Comparison of ENCODE assay signal across 1 cellular context in the genomic region with DNA sequence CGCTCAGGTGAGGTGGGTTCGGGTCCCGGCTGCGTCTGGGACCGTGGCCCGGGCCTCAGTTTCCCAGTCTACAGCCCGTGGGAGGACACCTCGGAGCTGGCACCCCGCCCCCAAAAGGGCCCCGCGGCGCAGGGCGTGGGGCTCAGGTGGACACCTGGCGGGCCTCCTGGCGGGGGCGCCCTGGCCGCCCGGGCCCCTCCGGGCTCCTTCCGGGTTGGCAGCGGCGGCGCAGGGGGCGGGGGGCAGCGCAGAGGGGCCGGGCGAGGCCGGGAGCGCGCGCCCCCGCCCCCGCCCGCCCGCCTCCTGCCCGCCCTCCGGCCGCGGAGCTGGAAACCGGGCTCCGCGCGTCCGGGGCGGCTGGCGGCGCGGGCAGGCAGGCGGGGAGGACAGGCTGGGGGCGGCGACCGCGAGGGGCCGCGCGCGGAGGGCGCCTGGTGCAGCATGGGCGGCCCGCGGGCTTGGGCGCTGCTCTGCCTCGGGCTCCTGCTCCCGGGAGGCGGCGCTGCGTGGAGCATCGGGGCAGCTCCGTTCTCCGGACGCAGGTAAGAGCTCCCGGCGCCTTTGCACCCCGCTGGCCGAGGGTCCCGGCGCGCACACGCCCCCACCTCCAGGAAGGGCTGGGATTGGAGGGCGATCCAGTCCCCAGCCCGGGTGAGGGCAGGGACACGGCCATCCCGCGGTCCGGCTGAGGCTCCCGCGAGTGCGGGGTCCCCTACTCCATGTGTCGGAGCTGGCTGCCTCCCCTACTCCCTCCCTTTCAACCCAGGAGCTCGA.
TF ChIP-seq lines count a peak whose summit lies in the region.

Gene EMID1 (plus strand): TSS at position 299 of the 774 bp plus-strand sequence. CDS start 143 bp downstream, at position 442.

TF ChIP-seq in WTC11, 78 proteins besides CTCF, POLR2A, EP300 and RAD21 (continued from another document):
- TF ChIP-seq, protein P1, sequence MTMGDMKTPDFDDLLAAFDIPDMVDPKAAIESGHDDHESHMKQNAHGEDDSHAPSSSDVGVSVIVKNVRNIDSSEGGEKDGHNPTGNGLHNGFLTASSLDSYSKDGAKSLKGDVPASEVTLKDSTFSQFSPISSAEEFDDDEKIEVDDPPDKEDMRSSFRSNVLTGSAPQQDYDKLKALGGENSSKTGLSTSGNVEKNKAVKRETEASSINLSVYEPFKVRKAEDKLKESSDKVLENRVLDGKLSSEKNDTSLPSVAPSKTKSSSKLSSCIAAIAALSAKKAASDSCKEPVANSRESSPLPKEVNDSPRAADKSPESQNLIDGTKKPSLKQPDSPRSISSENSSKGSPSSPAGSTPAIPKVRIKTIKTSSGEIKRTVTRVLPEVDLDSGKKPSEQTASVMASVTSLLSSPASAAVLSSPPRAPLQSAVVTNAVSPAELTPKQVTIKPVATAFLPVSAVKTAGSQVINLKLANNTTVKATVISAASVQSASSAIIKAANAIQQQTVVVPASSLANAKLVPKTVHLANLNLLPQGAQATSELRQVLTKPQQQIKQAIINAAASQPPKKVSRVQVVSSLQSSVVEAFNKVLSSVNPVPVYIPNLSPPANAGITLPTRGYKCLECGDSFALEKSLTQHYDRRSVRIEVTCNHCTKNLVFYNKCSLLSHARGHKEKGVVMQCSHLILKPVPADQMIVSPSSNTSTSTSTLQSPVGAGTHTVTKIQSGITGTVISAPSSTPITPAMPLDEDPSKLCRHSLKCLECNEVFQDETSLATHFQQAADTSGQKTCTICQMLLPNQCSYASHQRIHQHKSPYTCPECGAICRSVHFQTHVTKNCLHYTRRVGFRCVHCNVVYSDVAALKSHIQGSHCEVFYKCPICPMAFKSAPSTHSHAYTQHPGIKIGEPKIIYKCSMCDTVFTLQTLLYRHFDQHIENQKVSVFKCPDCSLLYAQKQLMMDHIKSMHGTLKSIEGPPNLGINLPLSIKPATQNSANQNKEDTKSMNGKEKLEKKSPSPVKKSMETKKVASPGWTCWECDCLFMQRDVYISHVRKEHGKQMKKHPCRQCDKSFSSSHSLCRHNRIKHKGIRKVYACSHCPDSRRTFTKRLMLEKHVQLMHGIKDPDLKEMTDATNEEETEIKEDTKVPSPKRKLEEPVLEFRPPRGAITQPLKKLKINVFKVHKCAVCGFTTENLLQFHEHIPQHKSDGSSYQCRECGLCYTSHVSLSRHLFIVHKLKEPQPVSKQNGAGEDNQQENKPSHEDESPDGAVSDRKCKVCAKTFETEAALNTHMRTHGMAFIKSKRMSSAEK (CRISPR knock-in tag; IDR thresholded peaks at IDR 0.05; ENCODE audit: borderline replicate concordance) = no peak
- TF ChIP-seq TP53 (CRISPR knock-in tag; IDR thresholded peaks at IDR 0.05) (0 out of 2 replicates have a peak, but pooled peaks have one; percentile 42), NR1H2 (CRISPR knock-in tag; IDR thresholded peaks at IDR 0.05) (no peak), CREM (CRISPR knock-in tag; IDR thresholded peaks at IDR 0.05) (0 out of 2 replicates have a peak, but pooled peaks have one; percentile 7), GRHL2 (CRISPR knock-in tag; IDR thresholded peaks at IDR 0.05; ENCODE audit: insufficient replicate concordance, severe bottlenecking) (no peak), ARID4B (CRISPR knock-in tag; IDR thresholded peaks at IDR 0.05; ENCODE audit: borderline replicate concordance) (0 out of 2 replicates have a peak, but pooled peaks have one; percentile 31), CREB1 (CRISPR knock-in tag; IDR thresholded peaks at IDR 0.05) (no peak), ZNF281 (CRISPR knock-in tag; IDR thresholded peaks at IDR 0.05) (0 out of 2 replicates have a peak, but pooled peaks have one; percentile 35), GTF2I (CRISPR knock-in tag; conservative IDR thresholded peaks at IDR 0.05) (no peak), JAZF1 (CRISPR knock-in tag; IDR thresholded peaks at IDR 0.05) (no peak), CDX4 (CRISPR knock-in tag; IDR thresholded peaks at IDR 0.05; ENCODE audit: borderline replicate concordance) (no peak), ZNF232 (CRISPR knock-in tag; IDR thresholded peaks at IDR 0.05) (no peak), SMAD3 (CRISPR knock-in tag; IDR thresholded peaks at IDR 0.05; ENCODE audit: borderline replicate concordance) (no peak), E2F1 (CRISPR knock-in tag; IDR thresholded peaks at IDR 0.05) (no peak), TCF7 (CRISPR knock-in tag; IDR thresholded peaks at IDR 0.05; ENCODE audit: low read depth) (no peak), GABPB1 (CRISPR knock-in tag; IDR thresholded peaks at IDR 0.05) (no peak), ETV6 (CRISPR knock-in tag; IDR thresholded peaks at IDR 0.05) (no peak)
- TF ChIP-seq, protein P2, sequence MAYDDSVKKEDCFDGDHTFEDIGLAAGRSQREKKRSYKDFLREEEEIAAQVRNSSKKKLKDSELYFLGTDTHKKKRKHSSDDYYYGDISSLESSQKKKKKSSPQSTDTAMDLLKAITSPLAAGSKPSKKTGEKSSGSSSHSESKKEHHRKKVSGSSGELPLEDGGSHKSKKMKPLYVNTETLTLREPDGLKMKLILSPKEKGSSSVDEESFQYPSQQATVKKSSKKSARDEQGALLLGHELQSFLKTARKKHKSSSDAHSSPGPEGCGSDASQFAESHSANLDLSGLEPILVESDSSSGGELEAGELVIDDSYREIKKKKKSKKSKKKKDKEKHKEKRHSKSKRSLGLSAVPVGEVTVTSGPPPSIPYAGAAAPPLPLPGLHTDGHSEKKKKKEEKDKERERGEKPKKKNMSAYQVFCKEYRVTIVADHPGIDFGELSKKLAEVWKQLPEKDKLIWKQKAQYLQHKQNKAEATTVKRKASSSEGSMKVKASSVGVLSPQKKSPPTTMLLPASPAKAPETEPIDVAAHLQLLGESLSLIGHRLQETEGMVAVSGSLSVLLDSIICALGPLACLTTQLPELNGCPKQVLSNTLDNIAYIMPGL (CRISPR knock-in tag; IDR thresholded peaks at IDR 0.05) = peak; percentile 79
- TF ChIP-seq, protein P3, sequence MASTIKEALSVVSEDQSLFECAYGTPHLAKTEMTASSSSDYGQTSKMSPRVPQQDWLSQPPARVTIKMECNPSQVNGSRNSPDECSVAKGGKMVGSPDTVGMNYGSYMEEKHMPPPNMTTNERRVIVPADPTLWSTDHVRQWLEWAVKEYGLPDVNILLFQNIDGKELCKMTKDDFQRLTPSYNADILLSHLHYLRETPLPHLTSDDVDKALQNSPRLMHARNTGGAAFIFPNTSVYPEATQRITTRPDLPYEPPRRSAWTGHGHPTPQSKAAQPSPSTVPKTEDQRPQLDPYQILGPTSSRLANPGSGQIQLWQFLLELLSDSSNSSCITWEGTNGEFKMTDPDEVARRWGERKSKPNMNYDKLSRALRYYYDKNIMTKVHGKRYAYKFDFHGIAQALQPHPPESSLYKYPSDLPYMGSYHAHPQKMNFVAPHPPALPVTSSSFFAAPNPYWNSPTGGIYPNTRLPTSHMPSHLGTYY (CRISPR knock-in tag; IDR thresholded peaks at IDR 0.05) = no peak
